Comparison of ENCODE assay signal across 10 cellular contexts in the genomic region with DNA sequence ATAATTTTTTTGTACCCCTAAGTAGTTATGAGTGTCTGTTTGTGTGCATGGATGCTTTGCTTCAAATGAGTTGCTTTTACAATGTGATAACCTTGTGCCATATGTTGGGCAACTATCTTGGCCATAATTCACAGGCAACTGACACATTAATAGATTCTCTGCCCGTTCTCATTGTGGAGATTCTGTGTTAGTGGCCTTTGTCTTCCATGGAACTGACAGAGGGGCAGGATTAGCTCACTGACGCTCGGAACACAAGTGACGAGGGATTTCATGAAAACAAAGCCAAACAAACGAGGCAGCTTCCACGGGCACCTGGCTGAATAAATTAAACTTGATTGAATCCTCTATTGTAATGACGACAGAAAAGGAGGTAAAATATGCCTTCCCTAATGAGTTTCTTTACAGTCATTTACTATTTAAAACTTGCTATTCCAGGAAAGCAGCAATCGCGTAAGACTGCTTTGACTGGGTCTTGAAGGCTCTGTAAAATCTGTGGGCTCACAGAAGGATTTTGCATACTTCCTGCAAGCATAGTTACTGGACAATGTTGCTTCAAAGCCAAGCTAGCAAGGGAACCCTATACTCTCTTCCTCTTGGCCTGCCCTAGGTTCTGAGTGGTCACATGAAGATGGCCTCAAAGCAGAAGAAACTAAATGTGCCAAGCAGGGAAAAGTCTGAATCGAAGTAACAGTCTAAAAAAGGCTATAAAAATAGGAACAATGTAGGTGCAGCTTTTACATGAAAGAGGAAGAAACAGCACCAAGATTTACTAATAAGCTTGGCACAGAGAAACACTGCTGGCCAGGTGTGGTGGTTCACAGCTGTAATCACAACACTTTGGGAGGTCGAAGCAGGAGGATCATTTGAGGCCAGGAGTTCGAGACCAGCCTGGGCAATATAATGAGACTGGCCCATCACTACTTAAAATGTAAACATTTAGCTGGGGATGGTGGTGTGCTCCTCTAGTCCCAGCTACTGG. TPM values are rescaled to one million over a fixed set of nuclear protein-coding genes. Genes with fewer than 3 reads are reported as not detected.
DNase-seq lines count a peak whose midpoint lies in the region; ATAC-seq, FAIRE-seq and TF ChIP-seq lines count a peak whose summit lies in the region.
"Had no signal": no experiment of that assay in that cellular context is flagged by ENCODE, and none has a peak within 500 bp of the region (broad histone marks: within the 10 kb centered on the region; RNA-seq: fewer than 3 reads in every experiment).

No MANE protein-coding gene starts in this region.

- POLR2A ChIA-PET in HepG2 (lab: Yijun Ruan, JAX) = interaction anchor here (0.5 to 2.3 kb wide), 6 partner anchors 10 to 28 kb away, joined by 3 to 13 read pairs (median 4); partner anchors contain the start of gene SINHCAF

- peak overlapping the region; percentile 12; the same call in 1 of the 2 replicates for H3K27ac ChIP-seq in OCI-LY3 (ENCODE audit: low read length)
- H3K27ac ChIP-seq in HepG2 (ENCODE audit: extremely low read length, insufficient read depth, low read length) = no peak overlapping the region
- H3K27ac ChIP-seq: coronary artery, thoracic aorta had no signal

- H3K9ac ChIP-seq in OCI-LY3 (ENCODE audit: low read length) (no peak overlapping the region), HepG2 (ENCODE audit: insufficient read depth, low read depth, low read length) (no peak overlapping the region)

- H3K4me2 ChIP-seq in OCI-LY3 (ENCODE audit: low read length) (peak overlapping the region; percentile 57), HepG2 (ENCODE audit: low read depth, low read length) (peak overlapping the region; percentile 37; the same call in 1 of the 2 replicates)

- CTCF ChIA-PET in HepG2 (lab: Yijun Ruan, JAX; ENCODE audit: low intra/inter-chr PET ratio, low total read pairs) = no interaction called here

- peaks cover 15% of the 10 kb centered on the region for H3K4me1 ChIP-seq in OCI-LY3 (ENCODE audit: low read length)
- peaks cover 29% of the 10 kb centered on the region for H3K4me1 ChIP-seq in HepG2 (ENCODE audit: insufficient read depth, low read length)

- H3K4me3 ChIP-seq in OCI-LY3 (ENCODE audit: low read length) = peak overlapping the region; percentile 18
- no peak overlapping the region; a peak in 1 of 6 replicates for H3K4me3 ChIP-seq in HepG2 (replicated peaks in 1 of 3; ENCODE audit: insufficient read depth in 1 of 3, low read depth in 2 of 3, low read length in 3 of 3)
- H3K4me3 ChIP-seq: coronary artery, thoracic aorta had no signal

- no TSS peak for BruUV-seq in HepG2 (replicated peaks; lab: Mats Ljungman, UMichigan)

- H4K20me1 ChIP-seq in OCI-LY3 (ENCODE audit: insufficient read depth, low read length) = no peaks in the 10 kb centered on the region
- H4K20me1 ChIP-seq in HepG2 (ENCODE audit: insufficient read depth, low read length) = no peaks in the 10 kb centered on the region

- no peak for ATAC-seq in HepG2
- no peak for ATAC-seq in HG02678 (IDR thresholded peaks at IDR 0.05; ENCODE audit: unreplicated experiment)

- TF ChIP-seq POLR2A in HepG2 (IDR thresholded peaks at IDR 0.05; ENCODE audit: insufficient read depth in 1 of 2, low read depth in 2 of 2, low read length in 2 of 2) = no peak

- H3K9me3 ChIP-seq in OCI-LY3 (ENCODE audit: insufficient read depth, low read length) = no peaks in the 10 kb centered on the region
- no peaks in the 10 kb centered on the region for H3K9me3 ChIP-seq in HepG2 (ENCODE audit: low read length)
- H3K9me3 ChIP-seq: thoracic aorta had no signal

- FAIRE-seq in HepG2 (lab: Jason Lieb, UNC) (no peak), GM19239 (lab: Jason Lieb, UNC) (no peak)

- no peak for TF ChIP-seq RAD21 in HepG2 (CRISPR knock-in tag; IDR thresholded peaks at IDR 0.05)

- peak overlapping the region; percentile 80; the same call in 1 of the 2 replicates for H2AFZ ChIP-seq in OCI-LY3 (ENCODE audit: low read depth, low read length)
- H2AFZ ChIP-seq in HepG2 (ENCODE audit: low read length) = peak overlapping the region; percentile 61

- TF ChIP-seq EP300 in HepG2 (IDR thresholded peaks at IDR 0.05; ENCODE audit: low read depth in 2 of 2, low read length in 2 of 2) = no peak
- no peak for TF ChIP-seq EP300 in HepG2 (CRISPR knock-in tag; IDR thresholded peaks at IDR 0.05; ENCODE audit: borderline replicate concordance)

- H3K36me3 ChIP-seq in OCI-LY3 (replicated peaks; ENCODE audit: low read depth, low read length) = no peaks in the 10 kb centered on the region
- H3K36me3 ChIP-seq in HepG2 (replicated peaks in 1 of 2; ENCODE audit: control insufficient read depth in 1 of 2, insufficient read depth in 2 of 2, low read length in 2 of 2) = no peaks in the 10 kb centered on the region
- H3K36me3 ChIP-seq: thoracic aorta had no signal

- 70% methylated on average over 12 of the region's 12 CpGs for WGBS in HepG2 (ENCODE audit: low lambda C conversion rate)

- DNase-seq in CD1c-positive myeloid dendritic cell (ENCODE audit: extremely low spot score) = peak; percentile 48
- DNase-seq in NCI-H1092 (lab: John Stamatoyannopoulos, UW) = peak; percentile 11
- no peak for DNase-seq in HepG2 (ENCODE audit: low spot score)
- no peak for DNase-seq in stimulated activated CD4-positive, alpha-beta T cell treated with anti-CD3 and anti-CD28 coated beads, Interleukin-15, amount 100 ng/mL, for 24 hours
- no peak for DNase-seq in H4 (ENCODE audit: low spot score)
- no peak for DNase-seq in GM19239 (ENCODE audit: insufficient read length, low spot score)

- H3K79me2 ChIP-seq in OCI-LY3 (ENCODE audit: low read length) (no peaks in the 10 kb centered on the region), HepG2 (ENCODE audit: insufficient read depth, low read length) (no peaks in the 10 kb centered on the region)

- H3K27me3 ChIP-seq in OCI-LY3 (ENCODE audit: low read depth, low read length) = no peaks in the 10 kb centered on the region
- no peaks in the 10 kb centered on the region for H3K27me3 ChIP-seq in HepG2 (ENCODE audit: control insufficient read depth in 1 of 2, insufficient read depth in 2 of 2, low read length in 2 of 2)

- intact Hi-C loops in HepG2 (cut with micrococcal nuclease; ENCODE audit: unreplicated experiment) = no loop called here

- in situ Hi-C loops in HepG2 (cut with HindIII; ENCODE audit: extremely low pct_ligation_motif_present, low pct_unique_long_range_greater_than_20kb) = no loop called here

- TF ChIP-seq CTCF in OCI-LY3 (IDR thresholded peaks at IDR 0.05; ENCODE audit: low read depth, low read length) (no peak), HepG2 (CRISPR knock-in tag; IDR thresholded peaks at IDR 0.05) (no peak)

TF ChIP-seq in HepG2, 621 proteins besides CTCF, POLR2A, EP300 and RAD21 (continues in another document):
- TF ChIP-seq SAFB2 (CRISPR knock-in tag; IDR thresholded peaks at IDR 0.05; ENCODE audit: borderline replicate concordance, low read depth) (no peak), ZBTB20 (CRISPR knock-in tag; IDR thresholded peaks at IDR 0.05; ENCODE audit: borderline replicate concordance, low read depth) (no peak)
- TF ChIP-seq, protein P1, sequence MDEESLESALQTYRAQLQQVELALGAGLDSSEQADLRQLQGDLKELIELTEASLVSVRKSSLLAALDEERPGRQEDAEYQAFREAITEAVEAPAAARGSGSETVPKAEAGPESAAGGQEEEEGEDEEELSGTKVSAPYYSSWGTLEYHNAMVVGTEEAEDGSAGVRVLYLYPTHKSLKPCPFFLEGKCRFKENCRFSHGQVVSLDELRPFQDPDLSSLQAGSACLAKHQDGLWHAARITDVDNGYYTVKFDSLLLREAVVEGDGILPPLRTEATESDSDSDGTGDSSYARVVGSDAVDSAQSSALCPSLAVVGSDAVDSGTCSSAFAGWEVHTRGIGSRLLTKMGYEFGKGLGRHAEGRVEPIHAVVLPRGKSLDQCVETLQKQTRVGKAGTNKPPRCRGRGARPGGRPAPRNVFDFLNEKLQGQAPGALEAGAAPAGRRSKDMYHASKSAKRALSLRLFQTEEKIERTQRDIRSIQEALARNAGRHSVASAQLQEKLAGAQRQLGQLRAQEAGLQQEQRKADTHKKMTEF (CRISPR knock-in tag; IDR thresholded peaks at IDR 0.05) = no peak

RNA-seq across cellular contexts. Expression of gene SINHCAF, which starts 28.1 kb away (rescaled TPM):
- total RNA-seq in HepG2 (2016; rRNA removed; fragmentation: Illumina TruSeq; extraction: Trizol) = 97.8 and 132 TPM in 2 replicates
- 22.6 and 27.1 TPM in 2 replicates for total RNA-seq in HepG2 (2016; cell fraction: cytosol; rRNA removed; fragmentation: Illumina TruSeq; extraction: Trizol; ENCODE audit: low read depth)
- total RNA-seq in HepG2 (2016; cell fraction: insoluble cytoplasmic fraction; rRNA removed; fragmentation: Illumina TruSeq; extraction: Trizol) = 99.7 and 134 TPM in 2 replicates
- 62.6 and 68.2 TPM in 2 replicates for total RNA-seq in HepG2 (2016; cell fraction: membrane; rRNA removed; fragmentation: Illumina TruSeq; extraction: Trizol)
- total RNA-seq in HepG2 (2016; cell fraction: nucleus; rRNA removed; fragmentation: Illumina TruSeq; extraction: Trizol) = 46.7 and 57.7 TPM in 2 replicates
- polyA plus RNA-seq in HepG2 (2011; rRNA removed) = 36.8 and 54.6 TPM in 2 replicates
- polyA plus RNA-seq in HepG2 (2011; cell fraction: cytosol; rRNA removed) = 24.7 and 38.2 TPM in 2 replicates
- 17.1 and 19.0 TPM in 2 replicates for polyA plus RNA-seq in HepG2 (2011; cell fraction: nucleus; rRNA removed)
- polyA plus RNA-seq in HepG2 (2012) = 60.8 and 80.1 TPM in 2 replicates
- 8.1 and 9.8 TPM in 2 replicates for polyA plus RNA-seq in HepG2 (2016; cell fraction: cytosol; fragmentation: Illumina TruSeq; extraction: Trizol; ENCODE audit: low read depth)
- polyA plus RNA-seq in HepG2 (2016; cell fraction: insoluble cytoplasmic fraction; fragmentation: Illumina TruSeq; extraction: Trizol; ENCODE audit: low read depth) = 133 and 138 TPM in 2 replicates
- polyA plus RNA-seq in HepG2 (2016; cell fraction: membrane; fragmentation: Illumina TruSeq; extraction: Trizol; ENCODE audit: low read depth) = 34.0 and 34.6 TPM in 2 replicates
- polyA plus RNA-seq in HepG2 (2016; cell fraction: nucleus; fragmentation: Illumina TruSeq; extraction: Trizol; ENCODE audit: insufficient read depth, low read depth) = 59.8 and 60.8 TPM in 2 replicates
- polyA minus RNA-seq in HepG2 (2011; rRNA and poly(A)+ RNA removed; ENCODE audit: low replicate concordance) = 24.4 and 32.5 TPM in 2 replicates
- 51.2 and 59.7 TPM in 2 replicates for polyA minus RNA-seq in HepG2 (2011; cell fraction: cytosol; rRNA and poly(A)+ RNA removed)
- 68.4 and 72.5 TPM in 2 replicates for polyA minus RNA-seq in HepG2 (2011; cell fraction: nucleus; rRNA and poly(A)+ RNA removed)
- total RNA-seq in H4 (2014; rRNA removed; shearing (Covaris generic)) = 72.6 and 127 TPM in 2 replicates

Comparison
In these comparisons a context has a peak if more than half of its experiments do, and no peak if none do; other contexts are left out.
1. DNase-seq: peak in CD1c-positive myeloid dendritic cell (single experiment) and NCI-H1092 (single experiment); none in HepG2 (single experiment), stimulated activated CD4-positive, alpha-beta T cell treated with anti-CD3 and anti-CD28 coated beads, Interleukin-15, amount 100 ng/mL, for 24 hours (single experiment), H4 (single experiment) and GM19239 (single experiment).